In genomic region chr7:132049462-132050304, GRCh38 we compare ENCODE assay signal across 8 cellular contexts.
DNase-seq lines count a peak whose midpoint lies in the region; ATAC-seq, FAIRE-seq and TF ChIP-seq lines count a peak whose summit lies in the region.

No MANE protein-coding gene starts in this region.

- no TSS peak for BruUV-seq in endothelial cell of umbilical vein (replicated peaks; lab: Mats Ljungman, UMichigan)

- H3K9me3 ChIP-seq in heart right ventricle (no peaks in the 10 kb centered on the region), endothelial cell of umbilical vein (replicated peaks; ENCODE audit: control insufficient read depth, insufficient read depth, low read length) (no peaks in the 10 kb centered on the region), spleen (no peaks in the 10 kb centered on the region), suprapubic skin (no peaks in the 10 kb centered on the region)

- WGBS in heart right ventricle, 2 donors, result 63 to 68% methylated on average over 9 of the region's 9 CpGs
- 60 to 69% (median 63%) methylated on average over 9 of the region's 9 CpGs for WGBS in spleen, 5 donors
- WGBS in suprapubic skin, result 48% methylated on average over 9 of the region's 9 CpGs

- H3K4me3 Mint-ChIP-seq in activated T-helper 2 cell treated with anti-CD3 and anti-CD28 coated beads, Interferon-gamma antibody, Interleukin-2, Interleukin-4, amounts not matched to agents 10 μg/mL and 5 μg/mL and 100 μg/mL, durations not matched to agents 14 hours and 24 hours and 36 hours (ENCODE audit: low read depth), result no peak overlapping the region

- peak overlapping the region; percentile 4 for H3K4me2 ChIP-seq in endothelial cell of umbilical vein (ENCODE audit: insufficient read depth, low read length)

- H3K27ac Mint-ChIP-seq in activated T-helper 2 cell treated with anti-CD3 and anti-CD28 coated beads, Interferon-gamma antibody, Interleukin-2, Interleukin-4, amounts not matched to agents 10 μg/mL and 5 μg/mL and 100 μg/mL, durations not matched to agents 14 hours and 24 hours and 36 hours, result no peak overlapping the region

- CTCF ChIA-PET in endothelial cell of umbilical vein (lab: Charles Lee), result interaction anchor here (0.7 to 5.2 kb wide), 24 partner anchors 9 to 531 kb away, joined by 3 to 76 read pairs (median 4); no protein-coding TSS in a partner anchor

- dilution Hi-C loops in endothelial cell of umbilical vein (cut with MboI; ENCODE audit: extremely low pct_ligation_motif_present, low sequenced_read_pairs), result no loop called here

- intact Hi-C loops in heart right ventricle (cut with DNase I) (loop anchor here in 6 of 10 donors (5.0 to 10.0 kb wide), 5 partner anchors 105 to 362 kb away; no protein-coding TSS in a partner anchor), Right ventricle myocardium superior (cut with DNase I) (no loop called here), endothelial cell of umbilical vein (cut with micrococcal nuclease) (loop anchor here (1.0 kb wide), 3 partner anchors 104 to 360 kb away; no protein-coding TSS in a partner anchor), spleen (cut with DNase I; ENCODE audit: low total_unique reads) (no loop called here)
- intact Hi-C loops in activated T-helper 2 cell treated with anti-CD3 and anti-CD28 coated beads, Interferon-gamma antibody, Interleukin-2, Interleukin-4, amounts not matched to agents 10 μg/mL and 5 μg/mL and 100 μg/mL, durations not matched to agents 14 hours and 24 hours and 36 hours (cut with micrococcal nuclease), result loop anchor here (2.0 kb wide), 1 partner anchor 361 kb away; no protein-coding TSS in a partner anchor

- H3K79me2 ChIP-seq in endothelial cell of umbilical vein (ENCODE audit: control insufficient read depth, insufficient read depth, low read length), result no peaks in the 10 kb centered on the region

- no peak for TF ChIP-seq POLR2A in endothelial cell of umbilical vein (IDR thresholded peaks at IDR 0.05; ENCODE audit: low read depth, low read length)
- no peak for TF ChIP-seq POLR2A in spleen (IDR thresholded peaks at IDR 0.05)
- TF ChIP-seq POLR2A in suprapubic skin (IDR thresholded peaks at IDR 0.05), result no peak

- DNase-seq in heart right ventricle (no peak), Right ventricle myocardium superior (no peak), OCI-M1 (lab: John Stamatoyannopoulos, UW) (peak; percentile 19), endothelial cell of umbilical vein (ENCODE audit: low read depth, low spot score) (peak; percentile 44), spleen (no peak), NCI-H146 (lab: John Stamatoyannopoulos, UW) (no peak), suprapubic skin (ENCODE audit: low spot score in 2 of 2) (no peak)
- no peak for DNase-seq in activated T-helper 2 cell treated with anti-CD3 and anti-CD28 coated beads, Interferon-gamma antibody, Interleukin-2, Interleukin-4, amounts not matched to agents 10 μg/mL and 5 μg/mL and 100 μg/mL, durations not matched to agents 14 hours and 24 hours and 36 hours (ENCODE audit: low spot score)

- no peaks in the 10 kb centered on the region for H4K20me1 ChIP-seq in endothelial cell of umbilical vein (replicated peaks; ENCODE audit: control insufficient read depth, extremely low read depth, insufficient read depth, low read length)

- H2AFZ ChIP-seq in endothelial cell of umbilical vein (ENCODE audit: low read depth, low read length), result no peak overlapping the region

- ATAC-seq in heart right ventricle, result no peak
- no peak for ATAC-seq in Right ventricle myocardium superior (ENCODE audit: poor library complexity)

- no peak overlapping the region for H3K9ac ChIP-seq in endothelial cell of umbilical vein (replicated peaks; ENCODE audit: extremely low read depth, insufficient read depth, low read length)

- no peaks in the 10 kb centered on the region for H3K9me1 ChIP-seq in endothelial cell of umbilical vein (replicated peaks; ENCODE audit: control insufficient read depth, extremely low read depth, insufficient read depth, low read length)

- TF ChIP-seq EP300 in suprapubic skin (IDR thresholded peaks at IDR 0.05), result no peak

- no peaks in the 10 kb centered on the region for H3K4me1 ChIP-seq in heart right ventricle
- no peaks in the 10 kb centered on the region for H3K4me1 ChIP-seq in endothelial cell of umbilical vein (ENCODE audit: control insufficient read depth, extremely low read depth, insufficient read depth, low read length)
- H3K4me1 ChIP-seq in spleen, result no peaks in the 10 kb centered on the region
- no peaks in the 10 kb centered on the region for H3K4me1 ChIP-seq in suprapubic skin

- peaks cover 0 to 5% (median 0%) of the 10 kb centered on the region in 7 donors for H3K27me3 ChIP-seq in heart right ventricle
- H3K27me3 ChIP-seq in endothelial cell of umbilical vein (ENCODE audit: control insufficient read depth in 2 of 2, insufficient read depth in 2 of 2, low read length in 2 of 2), result peaks cover 24 to 28% of the 10 kb centered on the region in 2 experiments
- no peaks in the 10 kb centered on the region for H3K27me3 ChIP-seq in spleen (replicated peaks in 1 of 7)
- H3K27me3 ChIP-seq in suprapubic skin, result no peaks in the 10 kb centered on the region

- POLR2A ChIA-PET in endothelial cell of umbilical vein (lab: Charles Lee), result no interaction called here

- no peak overlapping the region for H3K27ac ChIP-seq in heart right ventricle
- H3K27ac ChIP-seq in endothelial cell of umbilical vein (ENCODE audit: insufficient read depth, low read depth, low read length), result no peak overlapping the region
- no peak overlapping the region for H3K27ac ChIP-seq in spleen
- H3K27ac ChIP-seq in suprapubic skin, result no peak overlapping the region

- no peaks in the 10 kb centered on the region for H3K27me3 Mint-ChIP-seq in activated T-helper 2 cell treated with anti-CD3 and anti-CD28 coated beads, Interferon-gamma antibody, Interleukin-2, Interleukin-4, amounts not matched to agents 10 μg/mL and 5 μg/mL and 100 μg/mL, durations not matched to agents 14 hours and 24 hours and 36 hours (ENCODE audit: low read depth)

- H3K36me3 Mint-ChIP-seq in activated T-helper 2 cell treated with anti-CD3 and anti-CD28 coated beads, Interferon-gamma antibody, Interleukin-2, Interleukin-4, amounts not matched to agents 10 μg/mL and 5 μg/mL and 100 μg/mL, durations not matched to agents 14 hours and 24 hours and 36 hours (ENCODE audit: low read depth), result no peaks in the 10 kb centered on the region

- H3K4me1 Mint-ChIP-seq in activated T-helper 2 cell treated with anti-CD3 and anti-CD28 coated beads, Interferon-gamma antibody, Interleukin-2, Interleukin-4, amounts not matched to agents 10 μg/mL and 5 μg/mL and 100 μg/mL, durations not matched to agents 14 hours and 24 hours and 36 hours (ENCODE audit: low read depth), result no peaks in the 10 kb centered on the region

- H3K36me3 ChIP-seq in heart right ventricle, result no peaks in the 10 kb centered on the region
- H3K36me3 ChIP-seq in endothelial cell of umbilical vein (ENCODE audit: control insufficient read depth in 2 of 2, extremely low read depth in 1 of 2, insufficient read depth in 2 of 2, low read length in 2 of 2), result no peaks in the 10 kb centered on the region
- no peaks in the 10 kb centered on the region for H3K36me3 ChIP-seq in spleen
- H3K36me3 ChIP-seq in suprapubic skin, result no peaks in the 10 kb centered on the region

- peak; percentile 37 to 69 (median 65) for TF ChIP-seq CTCF in heart right ventricle (IDR thresholded peaks at IDR 0.05)
- peak; percentile 72 to 75 for TF ChIP-seq CTCF in endothelial cell of umbilical vein (IDR thresholded peaks at IDR 0.05; ENCODE audit: extremely low read depth in 1 of 2, insufficient read depth in 1 of 2, low read depth in 1 of 2, low read length in 2 of 2)
- TF ChIP-seq CTCF in spleen (IDR thresholded peaks at IDR 0.05 in 8 of 11, conservative IDR thresholded peaks at IDR 0.05 in 3 of 11), result peak in 10 of 11 experiments; percentile 11 to 63 (median 48)
- TF ChIP-seq CTCF in suprapubic skin (IDR thresholded peaks at IDR 0.05), result peak in 1 of 2 donors; percentile 46

- FAIRE-seq in endothelial cell of umbilical vein (lab: Jason Lieb, UNC), result peak; percentile 92

- no peaks in the 10 kb centered on the region for H3K9me3 Mint-ChIP-seq in activated T-helper 2 cell treated with anti-CD3 and anti-CD28 coated beads, Interferon-gamma antibody, Interleukin-2, Interleukin-4, amounts not matched to agents 10 μg/mL and 5 μg/mL and 100 μg/mL, durations not matched to agents 14 hours and 24 hours and 36 hours

- no peak overlapping the region for H3K4me3 ChIP-seq in heart right ventricle
- no peak overlapping the region for H3K4me3 ChIP-seq in endothelial cell of umbilical vein (replicated peaks in 1 of 3; ENCODE audit: insufficient read depth in 1 of 3, low read depth in 1 of 3, low read length in 3 of 3)
- no peak overlapping the region for H3K4me3 ChIP-seq in spleen
- no peak overlapping the region for H3K4me3 ChIP-seq in suprapubic skin

TF ChIP-seq in endothelial cell of umbilical vein, 7 proteins besides CTCF, POLR2A, EP300 and RAD21:
- no peak for TF ChIP-seq FOS (IDR thresholded peaks at IDR 0.05; ENCODE audit: borderline replicate concordance, insufficient read depth, low read length)
- no peak for TF ChIP-seq MYC (IDR thresholded peaks at IDR 0.05; ENCODE audit: low read depth, low read length)
- no peak for TF ChIP-seq MAX (IDR thresholded peaks at IDR 0.05; ENCODE audit: insufficient read depth, insufficient read length)
- TF ChIP-seq GATA2 (IDR thresholded peaks at IDR 0.05; ENCODE audit: insufficient read depth, insufficient read length, low read depth, low read length), result no peak
- TF ChIP-seq POLR2AphosphoS5 (IDR thresholded peaks at IDR 0.05; ENCODE audit: insufficient read depth, low read depth, low read length), result no peak
- no peak for TF ChIP-seq JUN (IDR thresholded peaks at IDR 0.05; ENCODE audit: borderline replicate concordance, insufficient read depth, insufficient read length, low read depth)
- no peak for TF ChIP-seq EZH2 (IDR thresholded peaks at IDR 0.05; ENCODE audit: borderline replicate concordance, low read depth, low read length, severe bottlenecking)

Comparison
In these comparisons a context has a peak if more than half of its experiments do, and no peak if none do; other contexts are left out.
1. intact Hi-C loops: an anchor here in heart right ventricle (5.0 to 10.0 kb wide), endothelial cell of umbilical vein (1.0 kb wide) and activated T-helper 2 cell treated with anti-CD3 and anti-CD28 coated beads, Interferon-gamma antibody, Interleukin-2, Interleukin-4, amounts not matched to agents 10 μg/mL and 5 μg/mL and 100 μg/mL, durations not matched to agents 14 hours and 24 hours and 36 hours (2.0 kb wide); none called in Right ventricle myocardium superior and spleen.
2. DNase-seq: peak in OCI-M1 (single experiment) and endothelial cell of umbilical vein (single experiment); none in heart right ventricle (0 of 2), Right ventricle myocardium superior (single experiment), spleen (single experiment), NCI-H146 (single experiment), suprapubic skin (0 of 2) and activated T-helper 2 cell treated with anti-CD3 and anti-CD28 coated beads, Interferon-gamma antibody, Interleukin-2, Interleukin-4, amounts not matched to agents 10 μg/mL and 5 μg/mL and 100 μg/mL, durations not matched to agents 14 hours and 24 hours and 36 hours (single experiment).